ENCODE assay signal across 2 cellular contexts in genomic region chr15:68871507-68871906, GRCh38.
TF ChIP-seq lines count a peak whose summit lies in the region.

No MANE protein-coding gene starts in this region.

TF ChIP-seq in SK-N-SH, 30 proteins besides CTCF, POLR2A, EP300 and RAD21 (continued from another document):
- TF ChIP-seq MXI1 (IDR thresholded peaks at IDR 0.05; ENCODE audit: low read depth, low read length) (no peak), TAF1 (IDR thresholded peaks at IDR 0.05; ENCODE audit: borderline replicate concordance, low read depth, low read length) (no peak)
- TF ChIP-seq, protein P1, sequence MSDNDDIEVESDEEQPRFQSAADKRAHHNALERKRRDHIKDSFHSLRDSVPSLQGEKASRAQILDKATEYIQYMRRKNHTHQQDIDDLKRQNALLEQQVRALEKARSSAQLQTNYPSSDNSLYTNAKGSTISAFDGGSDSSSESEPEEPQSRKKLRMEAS (IDR thresholded peaks at IDR 0.05; ENCODE audit: low read depth), result no peak

TF ChIP-seq in A549, 52 proteins besides CTCF, POLR2A, EP300 and RAD21 (continued from another document):
- TF ChIP-seq E2F6 (IDR thresholded peaks at IDR 0.05; ENCODE audit: borderline replicate concordance, low read depth) (no peak), RNF2 (IDR thresholded peaks at IDR 0.05; ENCODE audit: borderline replicate concordance, low read depth) (no peak), ZFP36 (IDR thresholded peaks at IDR 0.05; ENCODE audit: borderline replicate concordance, partially characterized antibody) (no peak), HOXB5 (CRISPR knock-in tag; IDR thresholded peaks at IDR 0.05) (no peak), KDM1A (IDR thresholded peaks at IDR 0.05; ENCODE audit: low read depth) (no peak), EHF (CRISPR knock-in tag; IDR thresholded peaks at IDR 0.05) (no peak), NFE2L2 (conservative IDR thresholded peaks at IDR 0.05; ENCODE audit: low read length) (no peak), RFX5 (IDR thresholded peaks at IDR 0.05) (no peak)
